In the genomic region with DNA sequence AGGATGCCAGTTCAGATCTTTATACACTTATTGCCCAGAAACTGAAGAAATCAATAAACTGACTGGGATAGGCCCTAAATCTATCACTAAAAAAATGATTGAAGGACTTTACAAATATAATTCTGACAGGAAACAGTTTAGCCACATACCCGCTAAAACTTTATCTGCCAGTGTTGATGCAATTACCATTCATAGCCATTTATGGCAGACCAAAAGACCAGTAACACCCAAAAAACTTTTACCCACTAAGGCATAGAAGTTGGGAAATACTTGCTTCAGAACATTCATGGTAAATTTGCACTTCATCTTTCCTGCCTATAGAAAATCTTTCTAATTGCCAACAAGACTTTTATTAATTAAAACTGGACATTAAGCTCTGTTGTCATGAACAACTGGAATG, we compare ENCODE assay signal across 1 cellular context.
TF ChIP-seq lines count a peak whose summit lies in the region.

No MANE protein-coding gene starts in this region.

TF ChIP-seq in HCT116, 20 proteins besides CTCF, POLR2A, EP300 and RAD21 (continued from another document):
- TF ChIP-seq, protein P1, sequence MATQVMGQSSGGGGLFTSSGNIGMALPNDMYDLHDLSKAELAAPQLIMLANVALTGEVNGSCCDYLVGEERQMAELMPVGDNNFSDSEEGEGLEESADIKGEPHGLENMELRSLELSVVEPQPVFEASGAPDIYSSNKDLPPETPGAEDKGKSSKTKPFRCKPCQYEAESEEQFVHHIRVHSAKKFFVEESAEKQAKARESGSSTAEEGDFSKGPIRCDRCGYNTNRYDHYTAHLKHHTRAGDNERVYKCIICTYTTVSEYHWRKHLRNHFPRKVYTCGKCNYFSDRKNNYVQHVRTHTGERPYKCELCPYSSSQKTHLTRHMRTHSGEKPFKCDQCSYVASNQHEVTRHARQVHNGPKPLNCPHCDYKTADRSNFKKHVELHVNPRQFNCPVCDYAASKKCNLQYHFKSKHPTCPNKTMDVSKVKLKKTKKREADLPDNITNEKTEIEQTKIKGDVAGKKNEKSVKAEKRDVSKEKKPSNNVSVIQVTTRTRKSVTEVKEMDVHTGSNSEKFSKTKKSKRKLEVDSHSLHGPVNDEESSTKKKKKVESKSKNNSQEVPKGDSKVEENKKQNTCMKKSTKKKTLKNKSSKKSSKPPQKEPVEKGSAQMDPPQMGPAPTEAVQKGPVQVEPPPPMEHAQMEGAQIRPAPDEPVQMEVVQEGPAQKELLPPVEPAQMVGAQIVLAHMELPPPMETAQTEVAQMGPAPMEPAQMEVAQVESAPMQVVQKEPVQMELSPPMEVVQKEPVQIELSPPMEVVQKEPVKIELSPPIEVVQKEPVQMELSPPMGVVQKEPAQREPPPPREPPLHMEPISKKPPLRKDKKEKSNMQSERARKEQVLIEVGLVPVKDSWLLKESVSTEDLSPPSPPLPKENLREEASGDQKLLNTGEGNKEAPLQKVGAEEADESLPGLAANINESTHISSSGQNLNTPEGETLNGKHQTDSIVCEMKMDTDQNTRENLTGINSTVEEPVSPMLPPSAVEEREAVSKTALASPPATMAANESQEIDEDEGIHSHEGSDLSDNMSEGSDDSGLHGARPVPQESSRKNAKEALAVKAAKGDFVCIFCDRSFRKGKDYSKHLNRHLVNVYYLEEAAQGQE (IDR thresholded peaks at IDR 0.05; ENCODE audit: low read depth): no peak
- TF ChIP-seq ZFX (IDR thresholded peaks at IDR 0.05) (no peak), YY1 (IDR thresholded peaks at IDR 0.05; ENCODE audit: extremely low read depth, insufficient replicate concordance, low read depth, low read length) (no peak)
